21 cellular contexts compared by ENCODE assay signal in the genomic region with DNA sequence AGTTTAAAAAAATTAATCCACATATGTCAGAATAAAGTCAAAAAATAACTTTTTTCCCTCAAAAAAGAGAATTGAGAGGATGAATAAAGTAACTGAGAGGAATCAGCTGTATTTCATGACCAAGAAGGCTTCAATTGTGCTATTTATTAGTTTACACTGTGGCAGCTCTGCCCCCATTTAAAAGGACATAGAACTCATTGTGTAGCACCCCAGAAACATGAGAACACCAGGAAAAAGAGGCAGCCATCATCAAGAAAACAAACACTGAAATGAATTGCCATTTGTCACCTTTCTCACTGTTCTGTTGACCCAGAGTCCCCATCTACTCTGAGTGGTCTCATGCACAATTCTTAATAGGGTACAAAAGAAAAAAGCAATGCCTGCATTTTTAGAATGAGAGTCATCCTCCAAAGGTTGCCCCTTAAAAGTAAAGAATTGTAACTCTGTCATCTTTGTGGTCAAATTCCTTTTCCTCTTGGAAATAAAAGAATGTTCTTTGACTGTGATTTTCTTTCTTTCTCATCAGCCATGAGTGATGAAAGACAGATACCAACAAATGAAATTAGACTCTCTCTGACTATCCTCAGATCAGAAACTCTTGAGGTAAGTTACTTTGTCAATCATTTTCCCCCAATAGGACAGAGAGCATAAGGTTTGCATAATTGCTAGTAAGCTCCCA.
DNase-seq lines count a peak whose midpoint lies in the region; ATAC-seq and FAIRE-seq lines count a peak whose summit lies in the region.
"Had no signal": no experiment of that assay in that cellular context is flagged by ENCODE, and none has a peak within 500 bp of the region (broad histone marks: within the 10 kb centered on the region; RNA-seq: fewer than 3 reads in every experiment).

No MANE protein-coding gene starts in this region.

- DNase-seq in HTR-8/SVneo (ENCODE audit: insufficient read length, low spot score), result peak; percentile 3
- peak; percentile 67 for DNase-seq in astrocyte of the hippocampus (ENCODE audit: low read depth, low spot score)
- DNase-seq in iris pigment epithelial cell (ENCODE audit: low read depth), result peak; percentile 70
- DNase-seq in NOMO-1 treated with dmso at 0.1 percent for 144 hours (lab: John Stamatoyannopoulos, UW; ENCODE audit: unreplicated experiment), result no peak
- DNase-seq in T-helper 1 cell, result no peak
- no peak for DNase-seq in effector memory CD4-positive, alpha-beta T cell
- DNase-seq: activated CD4-positive, CD25-positive, alpha-beta regulatory T cell; activated naive CD8-positive, alpha-beta T cell treated with anti-CD3 and anti-CD28 coated beads for 36 hours; activated T-cell treated with anti-CD3 and anti-CD28 coated beads, Interleukin-2, amount 50 U/mL, for 72 hours; Caco-2; effector CD8-positive, alpha-beta T cell; KG1; left cardiac atrium; NCI-H1048; NCI-H774; PC-9; stimulated activated naive CD8-positive, alpha-beta T cell treated with anti-CD3 and anti-CD28 coated beads, Interleukin-15, amount 100 ng/mL, for 72 hours had no signal

- peaks cover 11% of the 10 kb centered on the region for H3K4me1 ChIP-seq in skeletal muscle satellite cell (ENCODE audit: control insufficient read depth, insufficient read depth, low read length)
- no peaks in the 10 kb centered on the region for H3K4me1 ChIP-seq in effector memory CD4-positive, alpha-beta T cell (ENCODE audit: control insufficient read depth, insufficient read depth, low read length, poor library complexity, severe bottlenecking)
- H3K4me1 ChIP-seq: Caco-2, HAP-1, right atrium auricular region had no signal

- H3K4me3 ChIP-seq in skeletal muscle satellite cell (ENCODE audit: low read length), result no peak overlapping the region
- H3K4me3 ChIP-seq in effector memory CD4-positive, alpha-beta T cell (ENCODE audit: insufficient read depth, low read depth, low read length, poor library complexity, severe bottlenecking), result no peak overlapping the region
- H3K4me3 ChIP-seq: HAP-1, PC-9, right atrium auricular region had no signal

- peak overlapping the region; percentile 11 for H3K4me2 ChIP-seq in skeletal muscle satellite cell (ENCODE audit: low read length)
- H3K4me2 ChIP-seq: PC-9 had no signal

- H3K9ac ChIP-seq in skeletal muscle satellite cell (ENCODE audit: low read depth, low read length), result peak overlapping the region; percentile 44

- no peaks in the 10 kb centered on the region for H3K27me3 ChIP-seq in skeletal muscle satellite cell (ENCODE audit: control insufficient read depth, insufficient read depth, low read length)
- H3K27me3 ChIP-seq in effector memory CD4-positive, alpha-beta T cell (replicated peaks; ENCODE audit: control insufficient read depth, insufficient read depth, low read length, poor library complexity, severe bottlenecking), result no peaks in the 10 kb centered on the region
- H3K27me3 ChIP-seq: right atrium auricular region had no signal

- FAIRE-seq in HTR-8/SVneo (lab: Jason Lieb, UNC), result no peak

- no peaks in the 10 kb centered on the region for H3K9me3 ChIP-seq in skeletal muscle satellite cell (replicated peaks; ENCODE audit: low read length)
- H3K9me3 ChIP-seq in effector memory CD4-positive, alpha-beta T cell (ENCODE audit: control insufficient read depth, low read length), result no peaks in the 10 kb centered on the region
- H3K9me3 ChIP-seq: Caco-2, HAP-1, right atrium auricular region had no signal

- no peak overlapping the region for H3K27ac ChIP-seq in effector memory CD4-positive, alpha-beta T cell (ENCODE audit: insufficient read depth, low read length, poor library complexity, severe bottlenecking)
- H3K27ac ChIP-seq: PC-9, right atrium auricular region had no signal

- H3K36me3 ChIP-seq in skeletal muscle satellite cell (ENCODE audit: insufficient read depth, low read length), result no peaks in the 10 kb centered on the region
- H3K36me3 ChIP-seq in effector memory CD4-positive, alpha-beta T cell (ENCODE audit: control insufficient read depth, insufficient read depth, low read length), result no peaks in the 10 kb centered on the region
- H3K36me3 ChIP-seq: HAP-1, right atrium auricular region had no signal

- ATAC-seq in GM19023 (IDR thresholded peaks at IDR 0.05; ENCODE audit: unreplicated experiment), result no peak
- ATAC-seq: activated T-cell treated with anti-CD3 and anti-CD28 coated beads, Interleukin-2, amount 50 U/mL, for 72 hours; left cardiac atrium; stimulated activated naive CD8-positive, alpha-beta T cell treated with anti-CD3 and anti-CD28 coated beads, Interleukin-15, amount 100 ng/mL, for 72 hours had no signal

Comparison
In these comparisons a context has a peak if more than half of its experiments do, and no peak if none do; other contexts are left out.
1. DNase-seq: peak in HTR-8/SVneo (single experiment), astrocyte of the hippocampus (single experiment) and iris pigment epithelial cell (single experiment); none in NOMO-1 treated with dmso at 0.1 percent for 144 hours (single experiment), T-helper 1 cell (0 of 5) and effector memory CD4-positive, alpha-beta T cell (0 of 3).